In the genomic region with DNA sequence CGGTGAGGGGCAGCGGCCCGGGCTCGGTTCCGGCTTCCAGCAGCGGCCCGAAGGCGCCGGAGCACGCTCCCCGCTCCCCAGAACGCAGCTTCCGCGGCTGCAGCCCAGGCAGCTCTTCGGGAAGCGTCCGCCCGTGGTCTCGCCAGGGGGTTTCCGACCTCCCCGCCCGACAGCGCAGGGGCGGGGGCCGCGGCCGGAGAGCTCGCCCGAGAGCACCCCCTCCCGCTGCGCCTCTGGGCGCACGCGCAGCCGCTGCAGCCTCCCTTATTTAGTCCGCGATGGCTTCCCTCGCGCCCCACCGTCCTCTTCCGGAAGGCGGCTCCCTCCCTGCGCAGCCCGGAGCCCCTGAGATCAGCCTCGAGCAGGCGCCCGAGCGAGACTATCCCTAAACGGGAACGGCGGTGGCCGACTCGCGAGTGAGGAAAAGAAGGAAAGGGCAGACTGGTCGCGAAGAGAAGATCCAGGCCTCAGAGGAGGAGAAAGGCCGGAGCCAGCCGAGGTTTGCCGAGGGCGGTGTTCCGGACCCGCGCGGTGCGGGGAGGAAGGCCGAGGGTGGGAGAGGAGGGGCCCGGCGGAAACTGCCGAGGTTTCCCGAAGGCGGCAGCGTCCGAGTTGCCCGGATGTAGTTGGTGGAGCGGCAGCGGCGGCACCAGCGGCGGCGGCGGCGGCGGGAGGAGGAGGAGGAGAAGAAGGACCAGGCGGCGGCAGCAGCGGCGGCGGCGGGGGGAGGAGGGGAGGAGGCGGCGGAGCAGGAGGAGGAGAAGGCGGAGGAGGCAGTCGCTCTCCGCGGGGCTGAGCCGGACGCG, we compare ENCODE assay signal across 8 cellular contexts. TPM values are rescaled to one million over a fixed set of nuclear protein-coding genes. Genes with fewer than 3 reads are reported as not detected.
A peak's percentile ranks its signal among the peaks of the same experiment; 100 is the strongest.
DNase-seq lines count a peak whose midpoint lies in the region; TF ChIP-seq lines count a peak whose summit lies in the region.

A gene with protein sequence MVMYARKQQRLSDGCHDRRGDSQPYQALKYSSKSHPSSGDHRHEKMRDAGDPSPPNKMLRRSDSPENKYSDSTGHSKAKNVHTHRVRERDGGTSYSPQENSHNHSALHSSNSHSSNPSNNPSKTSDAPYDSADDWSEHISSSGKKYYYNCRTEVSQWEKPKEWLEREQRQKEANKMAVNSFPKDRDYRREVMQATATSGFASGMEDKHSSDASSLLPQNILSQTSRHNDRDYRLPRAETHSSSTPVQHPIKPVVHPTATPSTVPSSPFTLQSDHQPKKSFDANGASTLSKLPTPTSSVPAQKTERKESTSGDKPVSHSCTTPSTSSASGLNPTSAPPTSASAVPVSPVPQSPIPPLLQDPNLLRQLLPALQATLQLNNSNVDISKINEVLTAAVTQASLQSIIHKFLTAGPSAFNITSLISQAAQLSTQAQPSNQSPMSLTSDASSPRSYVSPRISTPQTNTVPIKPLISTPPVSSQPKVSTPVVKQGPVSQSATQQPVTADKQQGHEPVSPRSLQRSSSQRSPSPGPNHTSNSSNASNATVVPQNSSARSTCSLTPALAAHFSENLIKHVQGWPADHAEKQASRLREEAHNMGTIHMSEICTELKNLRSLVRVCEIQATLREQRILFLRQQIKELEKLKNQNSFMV (plus strand): TSS at position 610 of the 806 bp plus-strand sequence. CDS start 462 bp downstream, outside the sequence.

- H4K5ac ChIP-seq in H9 (ENCODE audit: insufficient read length, low read depth, low read length) = no peak within 1 kb of the TSS

- H3K27ac Mint-ChIP-seq in H9 (peak within 1 kb of the TSS; percentile 100), neural crest cell (ENCODE audit: unreplicated experiment) (peak within 1 kb of the TSS; percentile 100)

- peaks cover 34 to 41% (median 39%) of the 10 kb centered on the region in 3 experiments for H3K36me3 Mint-ChIP-seq in H9 (ENCODE audit: insufficient read depth in 1 of 3, low read depth in 3 of 3)
- peaks cover 15% of the 10 kb centered on the region for H3K36me3 Mint-ChIP-seq in neural crest cell (ENCODE audit: low read depth)

- H3T11ph ChIP-seq in H9 (ENCODE audit: low read length) = peak within 1 kb of the TSS; percentile 2

- H3K27me3 ChIP-seq in H9 (ENCODE audit: insufficient read depth, low read length) (no peaks in the 10 kb centered on the region), MG63 (no peaks in the 10 kb centered on the region; the same call in 1 of the 2 replicates), stomach smooth muscle (ENCODE audit: control insufficient read depth in 1 of 2, insufficient read depth in 2 of 2, low read length in 2 of 2) (no peaks in the 10 kb centered on the region)

- H3K4me3 ChIP-seq in MG63 = peak within 1 kb of the TSS; percentile 91
- H3K4me3 ChIP-seq in fibroblast of villous mesenchyme (ENCODE audit: low read depth, low read length) = peak within 1 kb of the TSS; percentile 93
- H3K4me3 ChIP-seq in stomach smooth muscle (ENCODE audit: low read length in 2 of 2) = peak within 1 kb of the TSS; percentile 86 to 98

- H3K4me3 Mint-ChIP-seq in H9 = peak within 1 kb of the TSS; percentile 98
- H3K4me3 Mint-ChIP-seq in neural crest cell = peak within 1 kb of the TSS; percentile 100

- peak within 1 kb of the TSS; percentile 89 for H3K4me2 ChIP-seq in H9 (ENCODE audit: insufficient read depth, insufficient read length, low read length)

- no CpG with 5 or more reads among the region's 98 CpGs for WGBS in H9 (ENCODE audit: extremely low coverage, insufficient read length, low lambda C conversion rate)

- no peak within 1 kb of the TSS for H2BK5ac ChIP-seq in H9 (ENCODE audit: insufficient read length, low read length)

- no peaks in the 10 kb centered on the region for H4K20me1 ChIP-seq in H9 (ENCODE audit: control insufficient read depth, insufficient read depth, insufficient read length)

- H3K4ac ChIP-seq in H9 (ENCODE audit: low read depth, low read length) = no peak within 1 kb of the TSS; the same call in 1 of the 2 replicates

- 0 out of 3 replicates have a peak, but pooled peaks have one; percentile 17 for TF ChIP-seq CTCF in H9 (conservative IDR thresholded peaks at IDR 0.05)
- no peak for TF ChIP-seq CTCF in fibroblast of villous mesenchyme (IDR thresholded peaks at IDR 0.05; ENCODE audit: insufficient read depth, low read depth, low read length)
- TF ChIP-seq CTCF in neural crest cell (conservative IDR thresholded peaks at IDR 0.05) = peak; percentile 29

- H3K79me2 ChIP-seq in H9 (ENCODE audit: insufficient read depth, low read length) = peaks cover 16% of the 10 kb centered on the region; the same call in 1 of the 2 replicates

- H4K91ac ChIP-seq in H9 (ENCODE audit: insufficient read length, low read depth, low read length) = no peak within 1 kb of the TSS

- H2BK120ac ChIP-seq in H9 (ENCODE audit: low read depth, low read length, poor library complexity, severe bottlenecking) = peak within 1 kb of the TSS; percentile 7

- peak within 1 kb of the TSS; percentile 97 for H3K18ac ChIP-seq in H9 (ENCODE audit: insufficient read length, low read depth, low read length)

- peaks cover 32 to 40% of the 10 kb centered on the region in 2 experiments for H3K4me1 Mint-ChIP-seq in H9
- peaks cover 42% of the 10 kb centered on the region for H3K4me1 Mint-ChIP-seq in neural crest cell

- peaks cover 9% of the 10 kb centered on the region for H3K79me1 ChIP-seq in H9 (ENCODE audit: insufficient read depth, low read depth, low read length, poor library complexity, severe bottlenecking)

- no peaks in the 10 kb centered on the region for H3K9me3 ChIP-seq in H9 (ENCODE audit: control insufficient read depth, low read depth, low read length)
- H3K9me3 ChIP-seq in MG63 = no peaks in the 10 kb centered on the region
- no peaks in the 10 kb centered on the region for H3K9me3 ChIP-seq in stomach smooth muscle (ENCODE audit: control insufficient read depth in 2 of 2, low read length in 2 of 2)

- no peak within 1 kb of the TSS for H3K23ac ChIP-seq in H9 (ENCODE audit: insufficient read length, low read depth, low read length)

- H3K27me3 Mint-ChIP-seq in H9 (ENCODE audit: low read depth) (no peaks in the 10 kb centered on the region; the same call in 1 of the 2 replicates), neural crest cell (ENCODE audit: low read depth) (peaks cover 2% of the 10 kb centered on the region)

- H2BK12ac ChIP-seq in H9 (ENCODE audit: insufficient read length, low read depth, low read length) = no peak within 1 kb of the TSS

- no peak within 1 kb of the TSS for H2BK15ac ChIP-seq in H9 (ENCODE audit: low read depth, low read length)

- H3K4me1 ChIP-seq in H9 (ENCODE audit: insufficient read depth, low read length) = no peaks in the 10 kb centered on the region
- H3K4me1 ChIP-seq in stomach smooth muscle (ENCODE audit: control insufficient read depth, insufficient read depth, low read length) = peaks cover 7% of the 10 kb centered on the region

- no peak within 1 kb of the TSS for H4K8ac ChIP-seq in H9 (replicated peaks; ENCODE audit: insufficient read length, low read depth, low read length)

- peaks cover 9% of the 10 kb centered on the region for H3K23me2 ChIP-seq in H9 (ENCODE audit: insufficient read length, low read depth, low read length, poor library complexity, severe bottlenecking)

- H3K9ac ChIP-seq in H9 (ENCODE audit: extremely low read depth, insufficient read length, low read length) = peak within 1 kb of the TSS; percentile 99
- H3K9ac ChIP-seq in stomach smooth muscle (ENCODE audit: low read length in 2 of 2) = peak within 1 kb of the TSS; percentile 97 to 98

- no peak within 1 kb of the TSS for H2AK5ac ChIP-seq in H9 (ENCODE audit: insufficient read length, low read length)

- H2AFZ ChIP-seq in H9 (ENCODE audit: low read length) = no peak within 1 kb of the TSS

- H3K9me3 Mint-ChIP-seq in H9 = no peaks in the 10 kb centered on the region
- H3K9me3 Mint-ChIP-seq in neural crest cell = no peaks in the 10 kb centered on the region

- H2BK20ac ChIP-seq in H9 (ENCODE audit: low read depth, low read length, poor library complexity, severe bottlenecking) = no peak within 1 kb of the TSS

- H3K14ac ChIP-seq in H9 (ENCODE audit: insufficient read depth, low read length) = peak within 1 kb of the TSS; percentile 99

- peak within 1 kb of the TSS; percentile 40 for H3K56ac ChIP-seq in H9 (ENCODE audit: insufficient read length, low read depth, low read length)

- DNase-seq in ELR (ENCODE audit: low read depth) (peak; percentile 94), H9 (peak; percentile 93), MG63 (peak; percentile 94), SHP77 treated with DMSO at 0.1 percent for 48 hours (lab: John Stamatoyannopoulos, UW) (peak; percentile 92), activated gamma-delta T cell (lab: John Stamatoyannopoulos, UW) (peak; percentile 94), fibroblast of villous mesenchyme (ENCODE audit: low read depth) (peak; percentile 94), neural crest cell (ENCODE audit: low read depth, low spot score) (peak; percentile 98)

- H3K27ac ChIP-seq in H9 (ENCODE audit: insufficient read length, low read depth, low read length) = peak within 1 kb of the TSS; percentile 54
- H3K27ac ChIP-seq in stomach smooth muscle (ENCODE audit: low read length) = peak within 1 kb of the TSS; percentile 97

- H3K36me3 ChIP-seq in MG63 = peaks cover 40% of the 10 kb centered on the region
- peaks cover 13 to 15% of the 10 kb centered on the region in 2 donors for H3K36me3 ChIP-seq in stomach smooth muscle (ENCODE audit: control insufficient read depth in 2 of 2, insufficient read depth in 2 of 2, low read length in 2 of 2)

RNA-seq across cellular contexts. Expression of the gene that starts here (rescaled TPM):
- total RNA-seq in H9 (2021) (130 and 134 TPM in 2 replicates), fibroblast of villous mesenchyme (65.4 and 92.8 TPM in 2 replicates), neural crest cell (123 and 137 TPM in 2 replicates)
- total RNA-seq in MG63 (2014; rRNA removed; shearing (Covaris generic); ENCODE audit: low replicate concordance) = 32.6 and 37.0 TPM in 2 replicates

Comparison
In these comparisons a context has a peak if more than half of its experiments do, and no peak if none do; other contexts are left out.
1. Peak in every context shown above with its lines: DNase-seq, H3K4me3 ChIP-seq and H3K27ac ChIP-seq.